25 cellular contexts compared by ENCODE assay signal in genomic region chr14:84806627-84807026, GRCh38.
A peak's percentile ranks its signal among the peaks of the same experiment; 100 is the strongest.
DNase-seq lines count a peak whose midpoint lies in the region; ATAC-seq, FAIRE-seq and TF ChIP-seq lines count a peak whose summit lies in the region.
"Had no signal": no experiment of that assay in that cellular context is flagged by ENCODE, and none has a peak within 500 bp of the region (broad histone marks: within the 10 kb centered on the region; RNA-seq: fewer than 3 reads in every experiment).

No MANE protein-coding gene starts in this region.

- TF ChIP-seq CTCF in MCF 10A (IDR thresholded peaks at IDR 0.05; ENCODE audit: unreplicated experiment) = no peak
- no peak for TF ChIP-seq CTCF in breast epithelium (IDR thresholded peaks at IDR 0.05)
- TF ChIP-seq CTCF in mammary epithelial cell (conservative IDR thresholded peaks at IDR 0.05 in 1 of 2, IDR thresholded peaks at IDR 0.05 in 1 of 2; ENCODE audit: extremely low read depth in 1 of 2, insufficient read depth in 1 of 2, low read depth in 1 of 2, low read length in 2 of 2) = no peak

- 35% methylated on average over 4 of the region's 4 CpGs for WGBS in mammary epithelial cell (ENCODE audit: low coverage, missing lambda C conversion rate)

- intact Hi-C loops in MCF 10A (cut with micrococcal nuclease) = loop anchor here (10.0 kb wide), 1 partner anchor 728 kb away; the partner anchor contains the start of gene FLRT2
- intact Hi-C loops in breast epithelium (cut with DNase I; ENCODE audit: low total_unique reads) = no loop called here
- intact Hi-C loops in mammary epithelial cell (cut with micrococcal nuclease) = loop anchor here (10.0 kb wide), 1 partner anchor 728 kb away; the partner anchor contains the start of gene FLRT2
- intact Hi-C loops in left cardiac atrium (cut with DNase I) = no loop called here

- BruUV-seq in MCF 10A (replicated peaks; lab: Mats Ljungman, UMichigan) (no TSS peak), mammary epithelial cell (replicated peaks; lab: Mats Ljungman, UMichigan) (no TSS peak)

- POLR2A ChIA-PET in MCF 10A (lab: Yijun Ruan, JAX) = interaction anchor here (0.6 to 1.7 kb wide), 9 partner anchors 9 to 724 kb away, joined by 3 to 11 read pairs (median 4); partner anchors contain the start of gene FLRT2

- ATAC-seq in left cardiac atrium (peak; percentile 58 to 88), GM18867 (IDR thresholded peaks at IDR 0.05; ENCODE audit: unreplicated experiment) (no peak), GM19023 (IDR thresholded peaks at IDR 0.05; ENCODE audit: unreplicated experiment) (no peak), HG02759 (IDR thresholded peaks at IDR 0.05; ENCODE audit: unreplicated experiment) (no peak)
- ATAC-seq: stimulated activated naive CD8-positive, alpha-beta T cell treated with anti-CD3 and anti-CD28 coated beads, Interleukin-15, Interleukin-2, amounts not matched to agents 100 U/mL and 50 U/mL, for 24 hours; T-cell had no signal

- no peaks in the 10 kb centered on the region for H3K36me3 Mint-ChIP-seq in MCF 10A (ENCODE audit: insufficient read depth, unreplicated experiment)
- H3K36me3 Mint-ChIP-seq: memory B cell, T-cell had no signal

- no peak overlapping the region for H3K27ac ChIP-seq in breast epithelium
- H3K27ac ChIP-seq in mammary epithelial cell (ENCODE audit: insufficient read depth, low read depth, low read length) = peak overlapping the region; percentile 51
- H3K27ac ChIP-seq: 22Rv1, adrenal gland, spleen had no signal

- peak overlapping the region; percentile 86 for H3K27ac Mint-ChIP-seq in MCF 10A (ENCODE audit: low read depth, unreplicated experiment)
- H3K27ac Mint-ChIP-seq: activated T-cell treated with anti-CD3 and anti-CD28 coated beads, Interleukin-2, amount 50 U/mL, for 24 hours; memory B cell; T-cell had no signal

- no peak overlapping the region for H3K9ac ChIP-seq in mammary epithelial cell (ENCODE audit: insufficient read depth, low read length)

- H3K36me3 ChIP-seq in breast epithelium (no peaks in the 10 kb centered on the region), mammary epithelial cell (ENCODE audit: insufficient read depth, low read length) (no peaks in the 10 kb centered on the region)
- H3K36me3 ChIP-seq: adrenal gland, spleen had no signal

- H3K4me3 ChIP-seq in breast epithelium (no peak overlapping the region), mammary epithelial cell (replicated peaks in 1 of 3; ENCODE audit: insufficient read depth in 1 of 3, low read depth in 2 of 3, low read length in 3 of 3) (no peak overlapping the region)
- H3K4me3 ChIP-seq: adrenal gland, spleen had no signal

- no peak overlapping the region for H3K4me3 Mint-ChIP-seq in MCF 10A (ENCODE audit: unreplicated experiment)
- H3K4me3 Mint-ChIP-seq: activated T-cell treated with anti-CD3 and anti-CD28 coated beads, Interleukin-2, amount 50 U/mL, for 24 hours; memory B cell; T-cell had no signal

- H4K20me1 ChIP-seq in mammary epithelial cell (ENCODE audit: insufficient read depth, low read length) = no peaks in the 10 kb centered on the region

- no peaks in the 10 kb centered on the region for H3K79me2 ChIP-seq in mammary epithelial cell (ENCODE audit: insufficient read depth, low read length)

- DNase-seq in MCF 10A (ENCODE audit: unreplicated experiment) (peak; percentile 79), breast epithelium (ENCODE audit: low spot score in 2 of 2) (no peak), mammary epithelial cell (peak; percentile 51), left cardiac atrium (no peak), urothelium cell line (ENCODE audit: low spot score) (peak; percentile 46)
- DNase-seq: activated CD4-positive, CD25-positive, alpha-beta regulatory T cell treated with anti-CD3 and anti-CD28 coated beads, Interleukin-2, amount 50 U/mL, for 72 hours; activated T-cell treated with anti-CD3 and anti-CD28 coated beads, Interleukin-2, amount 50 U/mL, for 24 hours; adrenal gland; DMS79; Karpas-422; NCI-H187 treated with DMSO at 0.1 percent for 48 hours; NCI-H2227 treated with DMSO at 0.1 percent for 48 hours; NCI-H82; OCI-M1; SIG-M5; spleen; stimulated activated CD4-positive, alpha-beta T cell treated with anti-CD3 and anti-CD28 coated beads, Interleukin-4, amount 100 ng/mL, for 24 hours; stimulated activated naive CD8-positive, alpha-beta T cell treated with anti-CD3 and anti-CD28 coated beads, Interleukin-15, Interleukin-2, amounts not matched to agents 100 U/mL and 50 U/mL, for 24 hours; T-cell had no signal

- no peak for TF ChIP-seq POLR2A in breast epithelium (IDR thresholded peaks at IDR 0.05)

- in situ Hi-C loops in mammary epithelial cell (cut with MboI; ENCODE audit: low sequenced_read_pairs in 2 of 2) = no loop called here

- peak overlapping the region; percentile 48 for H2AFZ ChIP-seq in mammary epithelial cell (ENCODE audit: low read depth, low read length)

- FAIRE-seq in urothelium cell line (lab: Jason Lieb, UNC) = no peak
- FAIRE-seq: TTC549 had no signal

- peaks cover 8% of the 10 kb centered on the region for H3K9me3 Mint-ChIP-seq in MCF 10A (ENCODE audit: unreplicated experiment)

- H3K4me1 ChIP-seq in breast epithelium (no peaks in the 10 kb centered on the region), mammary epithelial cell (ENCODE audit: insufficient read depth, low read length) (peaks cover 13% of the 10 kb centered on the region)
- H3K4me1 ChIP-seq: spleen had no signal

- H3K27me3 Mint-ChIP-seq in MCF 10A (ENCODE audit: insufficient read depth, unreplicated experiment) = no peaks in the 10 kb centered on the region
- H3K27me3 Mint-ChIP-seq: activated T-cell treated with anti-CD3 and anti-CD28 coated beads, Interleukin-2, amount 50 U/mL, for 24 hours; memory B cell; T-cell had no signal

- dilution Hi-C loops in mammary epithelial cell (cut with HindIII; ENCODE audit: low sequenced_read_pairs) = no loop called here

- H3K27me3 ChIP-seq in breast epithelium = no peaks in the 10 kb centered on the region
- H3K27me3 ChIP-seq in mammary epithelial cell (ENCODE audit: insufficient read depth, low read length) = no peaks in the 10 kb centered on the region
- H3K27me3 ChIP-seq: adrenal gland, spleen had no signal

- peaks cover 17% of the 10 kb centered on the region for H3K4me1 Mint-ChIP-seq in MCF 10A (ENCODE audit: insufficient read depth, unreplicated experiment)
- H3K4me1 Mint-ChIP-seq: memory B cell, T-cell had no signal

- CTCF ChIA-PET in MCF 10A (lab: Yijun Ruan, JAX) (no interaction called here), mammary epithelial cell (lab: Charles Lee; ENCODE audit: low non-redundant PET) (no interaction called here)

- H3K4me2 ChIP-seq in mammary epithelial cell (ENCODE audit: insufficient read depth, low read depth, low read length) = peak overlapping the region; percentile 30

- H3K9me3 ChIP-seq in breast epithelium (no peaks in the 10 kb centered on the region), mammary epithelial cell (replicated peaks; ENCODE audit: insufficient read depth, low read length) (no peaks in the 10 kb centered on the region)
- H3K9me3 ChIP-seq: adrenal gland had no signal

Comparison
In these comparisons a context has a peak if more than half of its experiments do, and no peak if none do; other contexts are left out.
1. DNase-seq: peak in MCF 10A (single experiment), mammary epithelial cell (single experiment) and urothelium cell line (single experiment); none in breast epithelium (0 of 2) and left cardiac atrium (single experiment).
2. intact Hi-C loops: an anchor here in MCF 10A (10.0 kb wide) and mammary epithelial cell (10.0 kb wide); none called in breast epithelium and left cardiac atrium.
3. ATAC-seq: peak in left cardiac atrium (2 of 2); none in GM18867 (single experiment), GM19023 (single experiment) and HG02759 (single experiment).